9 cellular contexts compared by ENCODE assay signal in genomic region chr9:35051069-35051967, GRCh38. TPM values are rescaled to one million over a fixed set of nuclear protein-coding genes. Genes with fewer than 3 reads are reported as not detected.
DNase-seq lines count a peak whose midpoint lies in the region; ATAC-seq, FAIRE-seq and TF ChIP-seq lines count a peak whose summit lies in the region.
"Had no signal": no experiment of that assay in that cellular context is flagged by ENCODE, and none has a peak within 500 bp of the region (broad histone marks: within the 10 kb centered on the region; RNA-seq: fewer than 3 reads in every experiment).

No MANE protein-coding gene starts in this region.

- no peaks in the 10 kb centered on the region for H3K4me1 ChIP-seq in lower lobe of right lung
- H3K4me1 ChIP-seq: BLaER1 had no signal

- peak overlapping the region; percentile 31 for H3K27ac ChIP-seq in caudate nucleus (ENCODE audit: low read depth, low read length)
- no peak overlapping the region for H3K27ac ChIP-seq in lower lobe of right lung
- H3K27ac ChIP-seq: BLaER1 had no signal

- intact Hi-C loops in lower lobe of right lung (cut with DNase I) = no loop called here

- peaks cover 80% of the 10 kb centered on the region for H3K36me3 ChIP-seq in lower lobe of right lung

- H3K9me3 ChIP-seq in lower lobe of right lung = no peaks in the 10 kb centered on the region
- H3K9me3 ChIP-seq: BLaER1 had no signal

- peak; percentile 15 for FAIRE-seq in TTC549 (lab: Jason Lieb, UNC)

- peak; percentile 7 for DNase-seq in NCI-H1436 (lab: John Stamatoyannopoulos, UW)
- no peak for DNase-seq in NCI-H1436 treated with DMSO at 0.1 percent for 48 hours (lab: John Stamatoyannopoulos, UW)
- peak in 2 of 61 donors; percentile 1 to 90 for DNase-seq in caudate nucleus (lab: John Stamatoyannopoulos, UW)
- DNase-seq in lower lobe of right lung = no peak
- DNase-seq in stimulated activated naive CD8-positive, alpha-beta T cell treated with anti-CD3 and anti-CD28 coated beads, Interleukin-15, Interleukin-2, amounts not matched to agents 100 U/mL and 50 U/mL, for 24 hours = peak; percentile 67

- ATAC-seq in lower lobe of right lung = peak; percentile 77 to 82
- ATAC-seq in stimulated activated naive CD8-positive, alpha-beta T cell treated with anti-CD3 and anti-CD28 coated beads, Interleukin-15, Interleukin-2, amounts not matched to agents 100 U/mL and 50 U/mL, for 24 hours = peak; percentile 55
- ATAC-seq in GM19467 (IDR thresholded peaks at IDR 0.05; ENCODE audit: unreplicated experiment) = no peak

- H3K27me3 ChIP-seq in lower lobe of right lung (ENCODE audit: low read depth) = no peaks in the 10 kb centered on the region
- H3K27me3 ChIP-seq: BLaER1 had no signal

- no peak overlapping the region for H3K4me3 ChIP-seq in lower lobe of right lung
- H3K4me3 ChIP-seq: BLaER1 had no signal

- TF ChIP-seq CTCF in LNCAP (IDR thresholded peaks at IDR 0.05) (peak; percentile 66), lower lobe of right lung (IDR thresholded peaks at IDR 0.05) (peak; percentile 64)

RNA-seq across cellular contexts. Expression of gene VCP, which starts 21.1 kb away (rescaled TPM):
- 175 TPM for total RNA-seq in lower lobe of right lung

RNA-seq across cellular contexts. Expression of gene FANCG, which starts 28.4 kb away (rescaled TPM):
- 13.9 TPM for total RNA-seq in lower lobe of right lung

RNA-seq across cellular contexts. Expression of gene PIGO, which starts 45.1 kb away (rescaled TPM):
- total RNA-seq in lower lobe of right lung = 25.1 TPM

RNA-seq across cellular contexts. Expression of gene STOML2, which starts 51.6 kb away (rescaled TPM):
- total RNA-seq in lower lobe of right lung = 59.0 TPM

Comparison
In these comparisons a context has a peak if more than half of its experiments do, and no peak if none do; other contexts are left out.
1. DNase-seq: peak in NCI-H1436 (single experiment) and stimulated activated naive CD8-positive, alpha-beta T cell treated with anti-CD3 and anti-CD28 coated beads, Interleukin-15, Interleukin-2, amounts not matched to agents 100 U/mL and 50 U/mL, for 24 hours (single experiment); none in NCI-H1436 treated with DMSO at 0.1 percent for 48 hours (single experiment) and lower lobe of right lung (single experiment).